1 cellular context compared by ENCODE assay signal in genomic region chr12:11969437-11970154, GRCh38.
TF ChIP-seq lines count a peak whose summit lies in the region.

No MANE protein-coding gene starts in this region.

TF ChIP-seq in IMR-90, 13 proteins besides CTCF, POLR2A, EP300 and RAD21 (continued from another document):
- TF ChIP-seq, protein P1, sequence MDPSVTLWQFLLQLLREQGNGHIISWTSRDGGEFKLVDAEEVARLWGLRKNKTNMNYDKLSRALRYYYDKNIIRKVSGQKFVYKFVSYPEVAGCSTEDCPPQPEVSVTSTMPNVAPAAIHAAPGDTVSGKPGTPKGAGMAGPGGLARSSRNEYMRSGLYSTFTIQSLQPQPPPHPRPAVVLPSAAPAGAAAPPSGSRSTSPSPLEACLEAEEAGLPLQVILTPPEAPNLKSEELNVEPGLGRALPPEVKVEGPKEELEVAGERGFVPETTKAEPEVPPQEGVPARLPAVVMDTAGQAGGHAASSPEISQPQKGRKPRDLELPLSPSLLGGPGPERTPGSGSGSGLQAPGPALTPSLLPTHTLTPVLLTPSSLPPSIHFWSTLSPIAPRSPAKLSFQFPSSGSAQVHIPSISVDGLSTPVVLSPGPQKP (IDR thresholded peaks at IDR 0.05; ENCODE audit: borderline replicate concordance, low read depth, low read length), result no peak
